8 cellular contexts compared by ENCODE assay signal in genomic region chr1:7770939-7771672, GRCh38. TPM values are rescaled to one million over a fixed set of nuclear protein-coding genes. Genes with fewer than 3 reads are reported as not detected.
DNase-seq lines count a peak whose midpoint lies in the region; ATAC-seq and TF ChIP-seq lines count a peak whose summit lies in the region.

TSS of gene VAMP3 (plus strand) at chr1:7771296. CDS start at chr1:7771384, 88 bp downstream.

- H3K27me3 ChIP-seq in BLaER1 treated with 17β-estradiol and CSF1 and Interleukin-3, amounts not matched to agents 10 nM and 100 nM: no peaks in the 10 kb centered on the region
- H3K27me3 ChIP-seq in mucosa of rectum (ENCODE audit: control insufficient read depth in 2 of 2, insufficient read depth in 2 of 2, low read length in 2 of 2): no peaks in the 10 kb centered on the region

- no peaks in the 10 kb centered on the region for H3K9me3 ChIP-seq in BLaER1 treated with 17β-estradiol and CSF1 and Interleukin-3, amounts not matched to agents 10 nM and 100 nM (replicated peaks in 1 of 11)
- no peaks in the 10 kb centered on the region for H3K9me3 ChIP-seq in OCI-LY7 (ENCODE audit: low read length)
- H3K9me3 ChIP-seq in mucosa of rectum (ENCODE audit: control insufficient read depth in 2 of 2, low read length in 2 of 2): no peaks in the 10 kb centered on the region

- H3K4me1 ChIP-seq in BLaER1 treated with 17β-estradiol and CSF1 and Interleukin-3, amounts not matched to agents 10 nM and 100 nM: peaks cover 16 to 44% (median 25%) of the 10 kb centered on the region in 10 experiments
- H3K4me1 ChIP-seq in OCI-LY7 (ENCODE audit: insufficient read depth, low read length, poor library complexity, severe bottlenecking) (peaks cover 7% of the 10 kb centered on the region), mucosa of rectum (ENCODE audit: control insufficient read depth in 2 of 2, insufficient read depth in 2 of 2, low read length in 2 of 2) (peaks cover 7 to 13% of the 10 kb centered on the region in 2 donors)

- intact Hi-C loops in OCI-LY7 (cut with micrococcal nuclease; ENCODE audit: unreplicated experiment): loop anchor here (5.0 kb wide), 1 partner anchor 191 kb away; the partner anchor contains the start of gene PARK7

- peak within 1 kb of the TSS; percentile 86 to 96 (median 94) for H3K4me2 ChIP-seq in BLaER1 treated with 17β-estradiol and CSF1 and Interleukin-3, amounts not matched to agents 10 nM and 100 nM
- H3K4me2 ChIP-seq in OCI-LY7 (ENCODE audit: low read length): peak within 1 kb of the TSS; percentile 96

- H3K4me3 ChIP-seq in BLaER1 treated with 17β-estradiol and CSF1 and Interleukin-3, amounts not matched to agents 10 nM and 100 nM: peak within 1 kb of the TSS; percentile 73 to 100 (median 94)
- H3K4me3 ChIP-seq in OCI-LY7 (ENCODE audit: low read depth, low read length, poor library complexity, severe bottlenecking) (peak within 1 kb of the TSS; percentile 98), mucosa of rectum (ENCODE audit: low read length in 2 of 2) (peak within 1 kb of the TSS; percentile 76 to 95)

- DNase-seq in GM19240 (ENCODE audit: insufficient read length, low spot score): peak; percentile 81
- peak; percentile 80 for DNase-seq in OCI-LY7 (ENCODE audit: low spot score)
- DNase-seq in activated T-cell treated with anti-CD3 and anti-CD28 coated beads for 24 hours (ENCODE audit: low read depth): peak; percentile 86
- DNase-seq in epithelial cell of prostate (ENCODE audit: low read depth, low spot score): no peak
- peak; percentile 77 to 78 for DNase-seq in stimulated activated CD8-positive, alpha-beta memory T cell treated with anti-CD3 and anti-CD28 coated beads, Interleukin-4, amount 100 ng/mL, for 4 hours (ENCODE audit: low read depth in 2 of 2, low spot score in 1 of 2)

- peaks cover 26 to 38% (median 36%) of the 10 kb centered on the region in 11 experiments for H3K36me3 ChIP-seq in BLaER1 treated with 17β-estradiol and CSF1 and Interleukin-3, amounts not matched to agents 10 nM and 100 nM
- H3K36me3 ChIP-seq in OCI-LY7 (ENCODE audit: insufficient read depth, low read length) (peaks cover 22% of the 10 kb centered on the region), mucosa of rectum (ENCODE audit: control insufficient read depth in 2 of 2, insufficient read depth in 2 of 2, low read length in 2 of 2) (peaks cover 8 to 14% of the 10 kb centered on the region in 2 donors)

- peak; percentile 71 for ATAC-seq in HG03520 (IDR thresholded peaks at IDR 0.05; ENCODE audit: unreplicated experiment)

- peak within 1 kb of the TSS; percentile 100 for H2AFZ ChIP-seq in OCI-LY7 (ENCODE audit: low read length)

- peak within 1 kb of the TSS; percentile 89 to 97 (median 94) for H3K9ac ChIP-seq in BLaER1 treated with 17β-estradiol and CSF1 and Interleukin-3, amounts not matched to agents 10 nM and 100 nM
- peak within 1 kb of the TSS; percentile 85 to 97 for H3K9ac ChIP-seq in mucosa of rectum (ENCODE audit: low read depth in 1 of 2, low read length in 2 of 2)

- H3K79me2 ChIP-seq in OCI-LY7 (ENCODE audit: insufficient read depth, low read depth, low read length): peaks cover 13% of the 10 kb centered on the region; the same call in 1 of the 2 replicates

- CTCF ChIA-PET in OCI-LY7 (lab: Charles Lee; ENCODE audit: unreplicated experiment): no interaction called here

- BruUV-seq in OCI-LY7 (replicated peaks; lab: Mats Ljungman, UMichigan): no TSS peak

- peaks cover 10 to 48% (median 30%) of the 10 kb centered on the region in 11 experiments; a peak in 18 of 22 replicates for H4K20me1 ChIP-seq in BLaER1 treated with 17β-estradiol and CSF1 and Interleukin-3, amounts not matched to agents 10 nM and 100 nM
- H4K20me1 ChIP-seq in OCI-LY7 (ENCODE audit: insufficient read depth, low read length): no peaks in the 10 kb centered on the region

- TF ChIP-seq CTCF in OCI-LY7 (conservative IDR thresholded peaks at IDR 0.05; ENCODE audit: low read length): no peak

- H3K9me2 ChIP-seq in OCI-LY7 (ENCODE audit: insufficient read depth, low read length): no peaks in the 10 kb centered on the region

- POLR2A ChIA-PET in OCI-LY7 (lab: Charles Lee): interaction anchor here (0.5 to 1.7 kb wide), 4 partner anchors 9 to 1374 kb away, joined by 3 to 9 read pairs (median 4); no protein-coding TSS in a partner anchor

- peak within 1 kb of the TSS; percentile 86 to 96 (median 91) for H3K27ac ChIP-seq in BLaER1 treated with 17β-estradiol and CSF1 and Interleukin-3, amounts not matched to agents 10 nM and 100 nM
- H3K27ac ChIP-seq in OCI-LY7 (ENCODE audit: low read depth, low read length, poor library complexity, severe bottlenecking): no peak within 1 kb of the TSS
- H3K27ac ChIP-seq in epithelial cell of prostate: peak within 1 kb of the TSS; percentile 89
- peak within 1 kb of the TSS; percentile 96 to 97 for H3K27ac ChIP-seq in mucosa of rectum (ENCODE audit: low read depth in 2 of 2, low read length in 2 of 2)

RNA-seq across cellular contexts. Expression of gene VAMP3, which starts in this region (rescaled TPM):
- total RNA-seq in OCI-LY7 (2014; rRNA removed; shearing (Covaris generic)): 24.4 and 34.9 TPM in 2 replicates
- total RNA-seq in OCI-LY7 (2022): 30.5 and 31.6 TPM in 2 replicates
